Comparison of ENCODE assay signal across 21 cellular contexts in genomic region chr19:46514589-46515289, GRCh38. TPM values are rescaled to one million over a fixed set of nuclear protein-coding genes. Genes with fewer than 3 reads are reported as not detected.
DNase-seq lines count a peak whose midpoint lies in the region; ATAC-seq, FAIRE-seq and TF ChIP-seq lines count a peak whose summit lies in the region.
"Had no signal": no experiment of that assay in that cellular context is flagged by ENCODE, and none has a peak within 500 bp of the region (broad histone marks: within the 10 kb centered on the region; RNA-seq: fewer than 3 reads in every experiment).

No MANE protein-coding gene starts in this region.

- no peak for DNase-seq in activated CD4-positive, alpha-beta T cell treated with anti-CD3 and anti-CD28 coated beads, Interleukin-2, amount 10 ng/mL, durations not matched to agents 7 days and 5 days
- no peak for DNase-seq in activated CD4-positive, alpha-beta T cell treated with anti-CD3 and anti-CD28 coated beads for 4 hours
- DNase-seq in H1 (ENCODE audit: low read depth in 1 of 2, low spot score in 2 of 2) (peak in 1 of 2 experiments; percentile 49), trophoblast cell (no peak), kidney glomerular epithelial cell (lab: John Stamatoyannopoulos, UW) (no peak)
- DNase-seq: DMS153, EL, MV-4-11, NCI-H1436 treated with DMSO at 0.1 percent for 48 hours, NCI-H2029 treated with DMSO at 0.1 percent for 48 hours, NCI-H2171 treated with DMSO at 0.1 percent for 48 hours, NCI-H446 treated with DMSO at 0.1 percent for 48 hours, NCI-H748 treated with DMSO at 0.1 percent for 48 hours had no signal

- peaks cover 37% of the 10 kb centered on the region for H3K4me1 Mint-ChIP-seq in activated CD4-positive, alpha-beta T cell treated with anti-CD3 and anti-CD28 coated beads, Interleukin-2, amount 10 ng/mL, durations not matched to agents 7 days and 5 days

- TF ChIP-seq POLR2A in H1 (IDR thresholded peaks at IDR 0.05; ENCODE audit: control extremely low read depth in 1 of 2, low read depth in 2 of 2, low read length in 2 of 2), result no peak

- H2AK5ac ChIP-seq in H1 (ENCODE audit: low read depth, low read length) (peak overlapping the region; percentile 100; the same call in 1 of the 2 replicates), trophoblast cell (ENCODE audit: low read length) (no peak overlapping the region)

- H2BK120ac ChIP-seq in H1 (replicated peaks; ENCODE audit: low read depth, low read length) (peak overlapping the region; percentile 54), trophoblast cell (ENCODE audit: insufficient read depth, low read length, poor library complexity) (no peak overlapping the region)

- peaks cover 8% of the 10 kb centered on the region for H3K9me3 Mint-ChIP-seq in activated CD4-positive, alpha-beta T cell treated with anti-CD3 and anti-CD28 coated beads, Interleukin-2, amount 10 ng/mL, durations not matched to agents 7 days and 5 days

- H3K18ac ChIP-seq in H1 (ENCODE audit: extremely low read depth, low read length) (no peak overlapping the region), trophoblast cell (ENCODE audit: low read length) (no peak overlapping the region)

- H2BK12ac ChIP-seq in H1 (ENCODE audit: low read depth, low read length), result peak overlapping the region; percentile 6; the same call in 1 of the 2 replicates
- no peak overlapping the region for H2BK12ac ChIP-seq in trophoblast cell (ENCODE audit: low read length)

- WGBS in H1 (ENCODE audit: extremely low coverage in 1 of 2, insufficient coverage in 1 of 2, insufficient read length in 1 of 2, insufficient replicate concordance in 2 of 2, low coverage in 1 of 2, low lambda C conversion rate in 2 of 2, missing lambda C conversion rate in 1 of 2), 2 experiments, result 84% methylated on average over 10 of the region's 13 CpGs; no CpG with 5 or more reads in 1 of the 2 experiments
- no CpG with 5 or more reads among the region's 13 CpGs for WGBS in trophoblast cell (ENCODE audit: extremely low coverage, insufficient coverage, insufficient read length)

- no peak overlapping the region for H4K5ac ChIP-seq in H1 (ENCODE audit: insufficient read length, low read depth, low read length)

- H3K36me3 ChIP-seq in HEK293 (ENCODE audit: control insufficient read depth in 2 of 2, insufficient read depth in 1 of 2, low read length in 2 of 2) (no peaks in the 10 kb centered on the region), H1 (ENCODE audit: control insufficient read depth in 2 of 4, insufficient read depth in 4 of 4, low read length in 3 of 4) (no peaks in the 10 kb centered on the region), trophoblast cell (ENCODE audit: control insufficient read depth in 1 of 2, insufficient read depth in 2 of 2, low read length in 2 of 2) (no peaks in the 10 kb centered on the region)
- H3K36me3 ChIP-seq: SJSA1 had no signal

- peak overlapping the region; percentile 92; the same call in 1 of the 2 replicates for H2BK15ac ChIP-seq in H1 (ENCODE audit: low read length)

- no peak overlapping the region for H2BK20ac ChIP-seq in H1 (ENCODE audit: low read length)

- H3K4me3 Mint-ChIP-seq in activated CD4-positive, alpha-beta T cell treated with anti-CD3 and anti-CD28 coated beads, Interleukin-2, amount 10 ng/mL, durations not matched to agents 7 days and 5 days, result no peak overlapping the region

- peaks cover 22% of the 10 kb centered on the region for H3K27me3 Mint-ChIP-seq in activated CD4-positive, alpha-beta T cell treated with anti-CD3 and anti-CD28 coated beads, Interleukin-2, amount 10 ng/mL, durations not matched to agents 7 days and 5 days

- H3K9ac ChIP-seq in H1 (replicated peaks in 1 of 4; ENCODE audit: extremely low read depth in 1 of 4, low read depth in 3 of 4, low read length in 3 of 4), result peak overlapping the region in 1 of 4 experiments; percentile 6; a peak in 1 of 7 replicates
- H3K9ac ChIP-seq in trophoblast cell (ENCODE audit: low read length), result no peak overlapping the region

- no peaks in the 10 kb centered on the region for H3K9me3 ChIP-seq in HEK293 (ENCODE audit: control insufficient read depth, insufficient read depth, low read depth, low read length)
- H3K9me3 ChIP-seq in H1 (ENCODE audit: insufficient read depth in 2 of 2, low read depth in 1 of 2, low read length in 1 of 2), result no peaks in the 10 kb centered on the region
- peaks cover 4% of the 10 kb centered on the region for H3K9me3 ChIP-seq in trophoblast cell (ENCODE audit: insufficient read depth, low read depth, low read length)
- H3K9me3 ChIP-seq: SJSA1 had no signal

- peaks cover 3% of the 10 kb centered on the region; the same call in 1 of the 2 replicates for H3K23me2 ChIP-seq in H1 (ENCODE audit: low read depth, low read length)

- no peak for TF ChIP-seq RAD21 in H1 (IDR thresholded peaks at IDR 0.05 in 1 of 2, conservative IDR thresholded peaks at IDR 0.05 in 1 of 2; ENCODE audit: low read depth in 2 of 2, low read length in 2 of 2)

- H4K20me1 ChIP-seq in H1 (replicated peaks in 1 of 2; ENCODE audit: control insufficient read depth in 1 of 2, insufficient read depth in 2 of 2, low read length in 2 of 2), result peaks cover 0 to 3% of the 10 kb centered on the region in 2 experiments

- peak overlapping the region; percentile 14 for H3K27ac Mint-ChIP-seq in activated CD4-positive, alpha-beta T cell treated with anti-CD3 and anti-CD28 coated beads, Interleukin-2, amount 10 ng/mL, durations not matched to agents 7 days and 5 days

- H4K91ac ChIP-seq in H1 (replicated peaks; ENCODE audit: insufficient read length, low read length) (peak overlapping the region; percentile 40), trophoblast cell (ENCODE audit: low read depth, low read length) (no peak overlapping the region)

- no peak overlapping the region for H3K4me2 ChIP-seq in H1 (ENCODE audit: insufficient read depth in 1 of 2, low read depth in 2 of 2, low read length in 2 of 2)
- no peak overlapping the region for H3K4me2 ChIP-seq in trophoblast cell (ENCODE audit: low read length)

- CTCF ChIA-PET in activated CD4-positive, alpha-beta T cell treated with anti-CD3 and anti-CD28 coated beads, Interleukin-2, amount 10 ng/mL, durations not matched to agents 7 days and 5 days (lab: Charles Lee), result interaction anchor here (0.8 to 1.6 kb wide), 8 partner anchors 8 to 325 kb away, joined by 3 to 5 read pairs (median 4); no protein-coding TSS in a partner anchor
- CTCF ChIA-PET in HEK293 (lab: Yijun Ruan, JAX) (interaction anchor here (0.7 to 9.2 kb wide), 29 partner anchors 8 to 436 kb away, joined by 3 to 65 read pairs (median 6); partner anchors contain the start of gene PNMA8B), H1 (lab: Charles Lee; ENCODE audit: partially characterized antibody) (interaction anchor here (0.6 to 7.8 kb wide), 30 partner anchors 10 to 459 kb away, joined by 3 to 95 read pairs (median 5); partner anchors contain the start of genes CCDC8 and PNMA8B)

- no peak overlapping the region for H3K56ac ChIP-seq in H1 (replicated peaks; ENCODE audit: insufficient read length, low read depth, low read length)

- POLR2A ChIA-PET in activated CD4-positive, alpha-beta T cell treated with anti-CD3 and anti-CD28 coated beads, Interleukin-2, amount 10 ng/mL, durations not matched to agents 7 days and 5 days (lab: Charles Lee), result no interaction called here
- POLR2A ChIA-PET in HEK293 (lab: Yijun Ruan, JAX) (no interaction called here), H1 (lab: Charles Lee; ENCODE audit: partially characterized antibody) (no interaction called here)

- FAIRE-seq in H1 (lab: Jason Lieb, UNC), result no peak

- ATAC-seq in GM18907 (IDR thresholded peaks at IDR 0.05; ENCODE audit: unreplicated experiment) (no peak), HG02642 (IDR thresholded peaks at IDR 0.05; ENCODE audit: poor library complexity, unreplicated experiment) (no peak)

- no peak overlapping the region for H3K4me3 ChIP-seq in HEK293 (ENCODE audit: low read depth, low read length)
- H3K4me3 ChIP-seq in H1 (ENCODE audit: extremely low read depth in 1 of 4, insufficient read depth in 2 of 4, low read depth in 3 of 4, low read length in 4 of 4), result no peak overlapping the region
- peak overlapping the region; percentile 49 for H3K4me3 ChIP-seq in trophoblast cell (ENCODE audit: low read depth, low read length)
- H3K4me3 ChIP-seq: SJSA1 had no signal

- H3K23ac ChIP-seq in H1 (ENCODE audit: insufficient read length), result no peak overlapping the region
- no peak overlapping the region for H3K23ac ChIP-seq in trophoblast cell (ENCODE audit: low read length)

- H3K4ac ChIP-seq in H1 (replicated peaks; ENCODE audit: insufficient read length, low read depth, low read length), result peak overlapping the region; percentile 78
- no peak overlapping the region for H3K4ac ChIP-seq in trophoblast cell (ENCODE audit: low read depth, low read length)

- H3K27me3 ChIP-seq in H1 (replicated peaks in 1 of 4; ENCODE audit: control insufficient read depth in 3 of 4, extremely low read depth in 1 of 4, insufficient read depth in 3 of 4, low read length in 3 of 4) (no peaks in the 10 kb centered on the region), trophoblast cell (ENCODE audit: insufficient read depth, low read length) (no peaks in the 10 kb centered on the region)
- H3K27me3 ChIP-seq: SJSA1 had no signal

- TF ChIP-seq CTCF in HEK293 (tag by site-specific recombination; IDR thresholded peaks at IDR 0.05) (no peak), H1 (IDR thresholded peaks at IDR 0.05; ENCODE audit: control extremely low read depth in 1 of 3, insufficient read depth in 1 of 3, low read depth in 1 of 3, low read length in 3 of 3) (peak in 2 of 3 experiments; percentile 33 to 50; a peak in 2 of 4 replicates)

- H3K36me3 Mint-ChIP-seq in activated CD4-positive, alpha-beta T cell treated with anti-CD3 and anti-CD28 coated beads, Interleukin-2, amount 10 ng/mL, durations not matched to agents 7 days and 5 days (ENCODE audit: low read depth), result no peaks in the 10 kb centered on the region

- H3K4me1 ChIP-seq in HEK293 (ENCODE audit: control insufficient read depth, insufficient read depth, low read length) (no peaks in the 10 kb centered on the region), H1 (replicated peaks in 1 of 4; ENCODE audit: control insufficient read depth in 3 of 4, insufficient read depth in 4 of 4, low read length in 3 of 4) (no peaks in the 10 kb centered on the region), trophoblast cell (ENCODE audit: control insufficient read depth in 1 of 2, insufficient read depth in 2 of 2, low read length in 2 of 2) (no peaks in the 10 kb centered on the region)

- H4K8ac ChIP-seq in H1 (ENCODE audit: extremely low read depth, insufficient read depth, low read length) (no peak overlapping the region), trophoblast cell (ENCODE audit: low read depth, low read length) (no peak overlapping the region)

- H3K14ac ChIP-seq in H1 (ENCODE audit: insufficient read length) (no peak overlapping the region), trophoblast cell (ENCODE audit: low read length) (no peak overlapping the region)

- no peak for TF ChIP-seq EP300 in H1 (IDR thresholded peaks at IDR 0.05; ENCODE audit: borderline replicate concordance in 1 of 2, low read depth in 2 of 2, low read length in 2 of 2)

- H2BK5ac ChIP-seq in H1 (ENCODE audit: low read depth, low read length) (no peak overlapping the region), trophoblast cell (ENCODE audit: low read depth, low read length, poor library complexity) (no peak overlapping the region)

- H3K27ac ChIP-seq in HEK293 (ENCODE audit: extremely low read depth, low read depth, low read length), result no peak overlapping the region
- no peak overlapping the region for H3K27ac ChIP-seq in H1 (ENCODE audit: low read depth, low read length)
- H3K27ac ChIP-seq in trophoblast cell (ENCODE audit: low read depth, low read length), result no peak overlapping the region
- H3K27ac ChIP-seq: C4-2B, SJSA1 had no signal

- H3K79me2 ChIP-seq in H1 (ENCODE audit: control insufficient read depth in 1 of 2, insufficient read depth in 2 of 2, low read length in 2 of 2) (no peaks in the 10 kb centered on the region), trophoblast cell (ENCODE audit: control insufficient read depth, insufficient read depth, low read length, poor library complexity) (no peaks in the 10 kb centered on the region)

- H2AFZ ChIP-seq in H1 (ENCODE audit: low read length) (no peak overlapping the region), trophoblast cell (ENCODE audit: insufficient read depth, low read length, poor library complexity) (no peak overlapping the region)

- H4K12ac ChIP-seq in trophoblast cell (ENCODE audit: low read depth, low read length), result no peak overlapping the region

- H3K79me1 ChIP-seq in H1 (ENCODE audit: low read depth, low read length) (no peaks in the 10 kb centered on the region), trophoblast cell (ENCODE audit: low read length) (no peaks in the 10 kb centered on the region)

RNA-seq across cellular contexts. Expression of gene PNMA8B, which starts 19.1 kb away (rescaled TPM):
- total RNA-seq in activated CD4-positive, alpha-beta T cell treated with anti-CD3 and anti-CD28 coated beads, Interleukin-2, amount 10 ng/mL, durations not matched to agents 7 days and 5 days, result under 1 TPM; 0.06 to 0.07 TPM
- 1.2 and 1.4 TPM in 2 replicates for total RNA-seq in H1 (2021; fragmentation: NEBNext Ultra II Directional; extraction: Animal tissue kit (Norgen Biotek cat#: 25700))
- polyA plus RNA-seq in H1 (2011; rRNA removed), result 0.48 and 0.94 TPM in 2 replicates
- 0.75 TPM for polyA plus RNA-seq in H1 (2011; cell fraction: cytosol; rRNA removed)
- polyA plus RNA-seq in H1 (2011; cell fraction: nucleus; rRNA removed), result 1.4 TPM
- polyA plus RNA-seq in H1 (2012, experiment 1 of 2), result 1.4 to 1.8 TPM (median 1.6 TPM) in 4 replicates
- 1.1 TPM for polyA plus RNA-seq in H1 (2012, experiment 2 of 2)
- 0.69 TPM for polyA plus RNA-seq in H1 (2013, experiment 1 of 2)
- polyA plus RNA-seq in H1 (2013, experiment 2 of 2), result 0.72 TPM
- 0.68 and 0.88 TPM in 2 replicates for polyA minus RNA-seq in H1 (2011; rRNA and poly(A)+ RNA removed)
- polyA minus RNA-seq in H1 (2011; cell fraction: cytosol; rRNA and poly(A)+ RNA removed), result 1.2 TPM
- polyA minus RNA-seq in H1 (2011; cell fraction: nucleus; rRNA and poly(A)+ RNA removed), result 1.3 TPM
- 0.31 and 0.35 TPM in 2 replicates for polyA plus RNA-seq in trophoblast cell (2013)
- total RNA-seq: A172, H4, HT1080, SJSA1 had no signal

RNA-seq across cellular contexts. Expression of gene PNMA8A, which starts 43.4 kb away (rescaled TPM):
- not detected for total RNA-seq in activated CD4-positive, alpha-beta T cell treated with anti-CD3 and anti-CD28 coated beads, Interleukin-2, amount 10 ng/mL, durations not matched to agents 7 days and 5 days
- total RNA-seq in H1 (2021; fragmentation: NEBNext Ultra II Directional; extraction: Animal tissue kit (Norgen Biotek cat#: 25700)), result 21.6 and 22.8 TPM in 2 replicates
- 9.2 and 10.0 TPM in 2 replicates for polyA plus RNA-seq in H1 (2011; rRNA removed)
- 17.7 TPM for polyA plus RNA-seq in H1 (2011; cell fraction: cytosol; rRNA removed)
- polyA plus RNA-seq in H1 (2011; cell fraction: nucleus; rRNA removed), result 10.5 TPM
- polyA plus RNA-seq in H1 (2012, experiment 1 of 2), result 18.2 to 23.5 TPM (median 22.2 TPM) in 4 replicates
- polyA plus RNA-seq in H1 (2012, experiment 2 of 2), result 5.2 TPM
- 13.0 TPM for polyA plus RNA-seq in H1 (2013, experiment 1 of 2)
- polyA plus RNA-seq in H1 (2013, experiment 2 of 2), result 14.5 TPM
- polyA minus RNA-seq in H1 (2011; rRNA and poly(A)+ RNA removed), result 12.3 and 19.4 TPM in 2 replicates
- polyA minus RNA-seq in H1 (2011; cell fraction: cytosol; rRNA and poly(A)+ RNA removed), result 8.4 TPM
- polyA minus RNA-seq in H1 (2011; cell fraction: nucleus; rRNA and poly(A)+ RNA removed), result 7.3 TPM
- 6.9 and 7.6 TPM in 2 replicates for polyA plus RNA-seq in trophoblast cell (2013)
- total RNA-seq: A172, H4, HT1080 had no signal

Comparison
In these comparisons a context has a peak if more than half of its experiments do, and no peak if none do; other contexts are left out.
1. RNA of gene PNMA8A, which starts 43.4 kb away (total RNA-seq): 21.6 to 22.8 TPM in H1; not detected in activated CD4-positive, alpha-beta T cell treated with anti-CD3 and anti-CD28 coated beads, Interleukin-2, amount 10 ng/mL, durations not matched to agents 7 days and 5 days; every median in the first group is over 10 times any median in the second.